In genomic region chr22:24133187-24133965, GRCh38 we compare ENCODE assay signal across 8 cellular contexts. TPM values are rescaled to one million over a fixed set of nuclear protein-coding genes. Genes with fewer than 3 reads are reported as not detected.
DNase-seq lines count a peak whose midpoint lies in the region; ATAC-seq, FAIRE-seq and TF ChIP-seq lines count a peak whose summit lies in the region.

No MANE protein-coding gene starts in this region.

- 98% methylated on average over 9 of the region's 11 CpGs for WGBS in A549 (ENCODE audit: missing lambda C conversion rate)
- 77 to 93% (median 89%) methylated on average over 8 to 11 of the region's 11 CpGs for WGBS in adrenal gland, 4 donors

- H3K4me1 ChIP-seq in A549 (no peaks in the 10 kb centered on the region), adrenal gland (replicated peaks in 1 of 2) (peaks cover 9 to 21% of the 10 kb centered on the region in 2 donors)

- H3K4me1 Mint-ChIP-seq in IgD-negative memory B cell = peaks cover 7 to 8% (median 8%) of the 10 kb centered on the region in 3 donors

- no peaks in the 10 kb centered on the region for H3K36me3 Mint-ChIP-seq in IgD-negative memory B cell

- no peaks in the 10 kb centered on the region for H3K9me3 Mint-ChIP-seq in IgD-negative memory B cell

- peak in 1 of 2 experiments; percentile 35; a peak in 2 of 5 replicates for TF ChIP-seq RAD21 in A549 (conservative IDR thresholded peaks at IDR 0.05 in 1 of 2, IDR thresholded peaks at IDR 0.05 in 1 of 2)

- H3K4me3 ChIP-seq in A549 (no peak overlapping the region), adrenal gland (no peak overlapping the region)

- no peak for FAIRE-seq in A549 (lab: Jason Lieb, UNC)

- peak; percentile 25 to 67; a peak in 3 of 6 replicates for ATAC-seq in A549
- ATAC-seq in left lobe of liver = peak; percentile 73

- peak overlapping the region in 2 of 3 donors; percentile 8 to 35 for H3K27ac Mint-ChIP-seq in IgD-negative memory B cell

- H3K9me3 ChIP-seq in A549 (no peaks in the 10 kb centered on the region), adrenal gland (replicated peaks in 1 of 3) (no peaks in the 10 kb centered on the region)

- H3K4me3 Mint-ChIP-seq in IgD-negative memory B cell = peak overlapping the region in 1 of 4 donors; percentile 14

- no peaks in the 10 kb centered on the region for H3K27me3 Mint-ChIP-seq in IgD-negative memory B cell

- no peaks in the 10 kb centered on the region for H3K27me3 ChIP-seq in adrenal gland

- CTCF ChIA-PET in A549 (lab: Yijun Ruan, JAX) = interaction anchor here (0.7 to 8.0 kb wide), 8 partner anchors 10 to 42 kb away, joined by 3 to 53 read pairs (median 5); no protein-coding TSS in a partner anchor

- DNase-seq in A549 (ENCODE audit: low read depth in 1 of 2, low spot score in 1 of 2) (peak in 1 of 2 experiments; percentile 27), adrenal gland (no peak), left lobe of liver (ENCODE audit: low spot score) (no peak), epidermal melanocyte (ENCODE audit: insufficient read length, low spot score) (no peak), NCI-H2029 treated with DMSO at 0.1 percent for 48 hours (lab: John Stamatoyannopoulos, UW) (no peak), COR-L47 (lab: John Stamatoyannopoulos, UW) (no peak), NCI-H1048 (lab: John Stamatoyannopoulos, UW) (no peak)

- TF ChIP-seq EP300 in A549 (IDR thresholded peaks at IDR 0.05) = no peak

- intact Hi-C loops in adrenal gland (cut with DNase I) = no loop called here

- TF ChIP-seq CTCF in A549 (IDR thresholded peaks at IDR 0.05) = no peak
- peak in 4 of 6 experiments; percentile 10 to 33 (median 20) for TF ChIP-seq CTCF in adrenal gland (IDR thresholded peaks at IDR 0.05)

- H3K27ac ChIP-seq in A549 (no peak overlapping the region), adrenal gland (no peak overlapping the region)

- no peak for TF ChIP-seq POLR2A in A549 (IDR thresholded peaks at IDR 0.05; ENCODE audit: low read length)
- no peak for TF ChIP-seq POLR2A in adrenal gland (IDR thresholded peaks at IDR 0.05)

- POLR2A ChIA-PET in A549 (lab: Yijun Ruan, JAX) = interaction anchor here (0.6 kb wide), 1 partner anchor 45 kb away, joined by 5 read pairs; no protein-coding TSS in a partner anchor

- H3K4me2 ChIP-seq in A549 = no peak overlapping the region

- peaks cover 0 to 13% of the 10 kb centered on the region in 2 donors for H3K36me3 ChIP-seq in adrenal gland (replicated peaks in 1 of 2)

TF ChIP-seq in A549, 52 proteins besides CTCF, POLR2A, EP300 and RAD21:
- TF ChIP-seq EHF (CRISPR knock-in tag; IDR thresholded peaks at IDR 0.05) = no peak
- TF ChIP-seq CHD4 (IDR thresholded peaks at IDR 0.05; ENCODE audit: borderline replicate concordance) = no peak
- TF ChIP-seq MAZ (IDR thresholded peaks at IDR 0.05; ENCODE audit: borderline replicate concordance, low read depth, low read length) = no peak
- TF ChIP-seq RARB (CRISPR knock-in tag; IDR thresholded peaks at IDR 0.05) = no peak
- no peak for TF ChIP-seq HOXB13 (CRISPR knock-in tag; IDR thresholded peaks at IDR 0.05; ENCODE audit: low read depth)
- TF ChIP-seq NR3C1 (IDR thresholded peaks at IDR 0.05) = no peak
- TF ChIP-seq E2F6 (IDR thresholded peaks at IDR 0.05; ENCODE audit: borderline replicate concordance, low read depth) = no peak
- no peak for TF ChIP-seq RNF2 (IDR thresholded peaks at IDR 0.05; ENCODE audit: borderline replicate concordance, low read depth)
- no peak for TF ChIP-seq KDM1A (IDR thresholded peaks at IDR 0.05; ENCODE audit: low read depth)
- TF ChIP-seq SREBF2 (IDR thresholded peaks at IDR 0.05) = no peak

RNA-seq across cellular contexts. Expression of gene SUSD2, which starts 47.9 kb away (rescaled TPM):
- polyA plus RNA-seq in A549 (2011; rRNA removed) = 12.4 and 12.7 TPM in 2 replicates
- polyA plus RNA-seq in A549 (2012; cell fraction: cytosol; rRNA removed) = 12.0 and 14.3 TPM in 2 replicates
- polyA plus RNA-seq in A549 (2012; cell fraction: nucleus; rRNA removed) = 49.1 and 70.7 TPM in 2 replicates
- polyA plus RNA-seq in A549 (2017; fragmentation: RNase III; extraction: RNeasy Plus Mini Kit Qiagen cat#74134 plus additional on column Dnase treatment) = 51.4 to 60.9 TPM (median 51.9 TPM) in 3 replicates
- polyA minus RNA-seq in A549 (2011; rRNA and poly(A)+ RNA removed) = 9.4 and 12.1 TPM in 2 replicates
- polyA plus RNA-seq in IgD-negative memory B cell = not detected
- total RNA-seq in adrenal gland = 10 to 100 TPM in 5 of 8 donors, 1 to 10 TPM in 3; 3.0 to 62.7 (median 22.3) TPM
- polyA plus RNA-seq in adrenal gland = 10 to 100 TPM in 2 of 3 donors, 1 to 10 TPM in 1; 3.2 to 30.8 (median 23.2) TPM
- total RNA-seq in left lobe of liver = 1.4 TPM
